Comparison of ENCODE assay signal across 25 cellular contexts in genomic region chr20:16606468-16606867, GRCh38.
"Had no signal": no experiment of that assay in that cellular context is flagged by ENCODE, and none has a peak within 500 bp of the region (broad histone marks: within the 10 kb centered on the region; RNA-seq: fewer than 3 reads in every experiment).

No MANE protein-coding gene starts in this region.

- H3K27me3 ChIP-seq: MG63, SJSA1 had no signal

- H3K9me3 ChIP-seq: MG63, SJSA1 had no signal

- DNase-seq: Karpas-422, KBM-7, MG63, NCI-H1092, NCI-H1105 treated with DMSO at 0.1 percent for 48 hours, NCI-H1417 treated with DMSO at 0.1 percent for 48 hours, NCI-H146, NCI-H1694 treated with DMSO at 0.1 percent for 48 hours, NCI-H1930, NCI-H2081, NCI-H2107, NCI-H2227 treated with DMSO at 0.1 percent for 48 hours, NCI-H446, NCI-H510A, NCI-H524 treated with DMSO at 0.1 percent for 48 hours, NCI-H69, NCI-H774, Right ventricle myocardium superior, RPMI8226, SIG-M5 had no signal

- H3K4me1 ChIP-seq: SJSA1 had no signal

- H3K4me3 ChIP-seq: MG63, SJSA1, SK-N-MC had no signal

- H3K36me3 ChIP-seq: MG63, SJSA1 had no signal

- H3K27ac ChIP-seq: HL-60, SJSA1 had no signal

- FAIRE-seq: HTR-8/SVneo, RCC 7860 had no signal
